In genomic region chr12:104764225-104765073, GRCh38 we compare ENCODE assay signal across 14 cellular contexts.
DNase-seq lines count a peak whose midpoint lies in the region; ATAC-seq and TF ChIP-seq lines count a peak whose summit lies in the region.
"Had no signal": no experiment of that assay in that cellular context is flagged by ENCODE, and none has a peak within 500 bp of the region (broad histone marks: within the 10 kb centered on the region; RNA-seq: fewer than 3 reads in every experiment).

No MANE protein-coding gene starts in this region.

- H3K27me3 Mint-ChIP-seq in activated naive CD4-positive, alpha-beta T cell treated with anti-CD3 and anti-CD28 coated beads, Interleukin-2, amount 10 ng/mL, durations not matched to agents 7 days and 5 days: no peaks in the 10 kb centered on the region
- H3K27me3 Mint-ChIP-seq in activated B cell treated with CpG ODN at 0.5 μM for 24 hours: peaks cover 12% of the 10 kb centered on the region

- no peak overlapping the region for H3K4me3 Mint-ChIP-seq in activated naive CD4-positive, alpha-beta T cell treated with anti-CD3 and anti-CD28 coated beads, Interleukin-2, amount 10 ng/mL, durations not matched to agents 7 days and 5 days
- peak overlapping the region; percentile 24 for H3K4me3 Mint-ChIP-seq in activated B cell treated with CpG ODN at 0.5 μM for 24 hours
- H3K4me3 Mint-ChIP-seq: GM23338 had no signal

- ATAC-seq in HG03196 (IDR thresholded peaks at IDR 0.05; ENCODE audit: unreplicated experiment) (peak; percentile 36), activated B cell treated with CpG ODN at 0.5 μM for 24 hours (ENCODE audit: low read depth) (peak; percentile 69)
- peak; percentile 42 for ATAC-seq in stimulated activated naive CD8-positive, alpha-beta T cell treated with anti-CD3 and anti-CD28 coated beads, Interleukin-15, Interleukin-2, amounts not matched to agents 100 U/mL and 50 U/mL, for 24 hours
- ATAC-seq: gastrocnemius medialis, GM23338 had no signal

- POLR2A ChIA-PET in activated B cell treated with CpG ODN at 0.5 μM for 24 hours (lab: Charles Lee): interaction anchor here (0.8 to 1.8 kb wide), 4 partner anchors 122 to 307 kb away, joined by 3 to 4 read pairs (median 4); partner anchors contain the start of gene CHST11

- peaks cover 19% of the 10 kb centered on the region for H3K36me3 Mint-ChIP-seq in activated naive CD4-positive, alpha-beta T cell treated with anti-CD3 and anti-CD28 coated beads, Interleukin-2, amount 10 ng/mL, durations not matched to agents 7 days and 5 days
- H3K36me3 Mint-ChIP-seq in activated B cell treated with CpG ODN at 0.5 μM for 24 hours (ENCODE audit: low read depth): peaks cover 11% of the 10 kb centered on the region

- no peak for TF ChIP-seq POLR2A in erythroblast (IDR thresholded peaks at IDR 0.05; ENCODE audit: low read length)

- H3K4me1 Mint-ChIP-seq in activated naive CD4-positive, alpha-beta T cell treated with anti-CD3 and anti-CD28 coated beads, Interleukin-2, amount 10 ng/mL, durations not matched to agents 7 days and 5 days: peaks cover 35% of the 10 kb centered on the region
- peaks cover 28% of the 10 kb centered on the region for H3K4me1 Mint-ChIP-seq in activated B cell treated with CpG ODN at 0.5 μM for 24 hours

- no peak for TF ChIP-seq CTCF in activated B cell treated with CpG ODN at 0.5 μM for 24 hours (IDR thresholded peaks at IDR 0.05)

- intact Hi-C loops in activated B cell treated with CpG ODN at 0.5 μM for 24 hours (cut with micrococcal nuclease): loop anchor here (1.0 kb wide), 2 partner anchors 8 to 13 kb away; no protein-coding TSS in a partner anchor

- no peak for DNase-seq in activated naive CD4-positive, alpha-beta T cell treated with anti-CD3 and anti-CD28 coated beads, Interleukin-2, amount 10 ng/mL, durations not matched to agents 7 days and 5 days
- no peak for DNase-seq in activated naive CD4-positive, alpha-beta T cell (lab: John Stamatoyannopoulos, UW)
- DNase-seq in activated B cell treated with CpG ODN at 0.5 μM for 24 hours: no peak
- DNase-seq in stimulated activated naive CD8-positive, alpha-beta T cell treated with anti-CD3 and anti-CD28 coated beads, Interleukin-15, Interleukin-2, amounts not matched to agents 100 U/mL and 50 U/mL, for 24 hours: no peak
- DNase-seq in stimulated activated CD4-positive, alpha-beta T cell treated with anti-CD3 and anti-CD28 coated beads, Interleukin-4, amount 100 ng/mL, for 1 hour: no peak
- no peak for DNase-seq in cerebellar cortex (ENCODE audit: low spot score)
- no peak for DNase-seq in erythroblast (lab: John Stamatoyannopoulos, UW)
- DNase-seq: gastrocnemius medialis; GDM1; NCI-H1417; NCI-H82; stimulated activated CD4-positive, alpha-beta T cell treated with anti-CD3 and anti-CD28 coated beads, Interleukin-4, amount 100 ng/mL, for 4 hours had no signal

- H3K9me3 Mint-ChIP-seq in activated naive CD4-positive, alpha-beta T cell treated with anti-CD3 and anti-CD28 coated beads, Interleukin-2, amount 10 ng/mL, durations not matched to agents 7 days and 5 days: no peaks in the 10 kb centered on the region
- no peaks in the 10 kb centered on the region for H3K9me3 Mint-ChIP-seq in activated B cell treated with CpG ODN at 0.5 μM for 24 hours
- H3K9me3 Mint-ChIP-seq: GM23338 had no signal

- CTCF ChIA-PET in activated naive CD4-positive, alpha-beta T cell treated with anti-CD3 and anti-CD28 coated beads, Interleukin-2, amount 10 ng/mL, durations not matched to agents 7 days and 5 days (lab: Charles Lee): interaction anchor here (0.7 kb wide), 1 partner anchor 50 kb away, joined by 3 read pairs; no protein-coding TSS in a partner anchor
- CTCF ChIA-PET in activated B cell treated with CpG ODN at 0.5 μM for 24 hours (lab: Charles Lee): interaction anchor here (1.1 to 2.5 kb wide), 3 partner anchors 26 to 383 kb away, joined by 3 to 9 read pairs (median 6); no protein-coding TSS in a partner anchor

- peak overlapping the region; percentile 42 for H3K27ac Mint-ChIP-seq in activated naive CD4-positive, alpha-beta T cell treated with anti-CD3 and anti-CD28 coated beads, Interleukin-2, amount 10 ng/mL, durations not matched to agents 7 days and 5 days
- H3K27ac Mint-ChIP-seq in activated B cell treated with CpG ODN at 0.5 μM for 24 hours: no peak overlapping the region
- H3K27ac Mint-ChIP-seq: GM23338 had no signal
